In the genomic region with DNA sequence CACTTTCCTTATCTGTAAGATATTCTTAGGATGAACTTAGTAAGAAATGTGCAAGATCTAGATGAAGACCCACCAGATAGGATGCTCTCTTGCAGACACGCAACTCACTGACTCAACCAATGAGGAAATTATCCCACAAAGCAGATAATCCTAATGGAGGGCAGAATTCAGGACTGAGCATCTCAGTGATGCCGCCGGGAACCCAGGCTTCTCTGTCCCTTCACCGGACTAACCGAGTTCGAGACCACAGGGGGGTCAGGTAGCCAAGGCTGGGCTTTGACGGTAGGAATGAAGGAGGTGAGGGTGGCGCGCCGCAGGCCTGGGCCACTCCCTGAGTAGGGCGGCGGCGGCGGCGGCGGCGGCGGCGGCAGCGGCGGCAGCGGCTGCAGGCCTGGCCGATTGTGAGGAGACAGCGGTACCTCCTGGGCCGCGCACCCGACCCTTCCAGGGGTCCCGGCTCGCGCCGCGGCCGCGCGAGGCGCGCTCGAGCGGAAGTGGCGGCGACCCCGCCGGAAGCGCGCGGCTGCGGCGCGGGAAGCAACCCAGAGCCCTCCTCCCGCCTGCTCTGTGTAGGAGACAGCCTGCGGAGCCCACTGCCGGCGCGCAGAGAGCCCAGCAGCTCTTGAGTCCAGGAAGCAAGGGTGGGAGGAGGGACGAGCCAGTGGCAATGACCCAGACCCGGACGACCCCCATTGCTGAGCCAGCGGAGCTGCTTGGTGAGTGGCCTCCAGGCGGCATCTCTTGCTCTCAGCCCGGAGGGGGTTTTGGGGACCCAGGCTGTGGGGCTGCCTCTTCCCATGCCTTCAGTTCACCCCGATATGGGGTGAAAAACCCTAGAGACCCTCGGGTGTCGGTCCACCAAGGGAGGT, we compare ENCODE assay signal across 8 cellular contexts. TPM values are rescaled to one million over a fixed set of nuclear protein-coding genes. Genes with fewer than 3 reads are reported as not detected.
DNase-seq lines count a peak whose midpoint lies in the region; ATAC-seq and TF ChIP-seq lines count a peak whose summit lies in the region.

A gene with protein sequence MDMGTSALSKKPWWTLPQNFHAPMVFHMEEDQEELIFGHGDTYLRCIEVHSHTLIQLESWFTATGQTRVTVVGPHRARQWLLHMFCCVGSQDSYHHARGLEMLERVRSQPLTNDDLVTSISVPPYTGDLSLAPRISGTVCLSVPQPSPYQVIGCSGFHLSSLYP (minus strand): TSS at position 496 of the 869 bp plus-strand sequence. CDS start 20,679 bp downstream, outside the sequence.

- H3K4me3 ChIP-seq in GM12864 (ENCODE audit: low read depth, low read length) (peak within 1 kb of the TSS; percentile 61), H7 (ENCODE audit: insufficient read depth, low read depth, low read length) (peak within 1 kb of the TSS; percentile 71), MG63 (peak within 1 kb of the TSS; percentile 68), astrocyte of the spinal cord (ENCODE audit: low read depth, low read length) (peak within 1 kb of the TSS; percentile 71), iPS-20b (ENCODE audit: low read length) (peak within 1 kb of the TSS; percentile 72), smooth muscle cell (peak within 1 kb of the TSS; percentile 62)

- in situ Hi-C loops in astrocyte of the spinal cord (cut with HindIII; ENCODE audit: low sequenced_read_pairs), result no loop called here

- H3K36me3 Mint-ChIP-seq in T-helper 17 cell (ENCODE audit: low read depth), result no peaks in the 10 kb centered on the region

- 3% methylated on average over 48 of the region's 63 CpGs for WGBS in smooth muscle cell (ENCODE audit: low lambda C conversion rate)

- peak within 1 kb of the TSS; percentile 97 for H3K4me2 ChIP-seq in smooth muscle cell

- no peaks in the 10 kb centered on the region for H3K79me2 ChIP-seq in smooth muscle cell (ENCODE audit: low read depth)

- H3K27me3 ChIP-seq in H7 (ENCODE audit: control insufficient read depth, insufficient read depth, low read length) (no peaks in the 10 kb centered on the region), MG63 (no peaks in the 10 kb centered on the region), iPS-20b (ENCODE audit: insufficient read depth, low read length) (no peaks in the 10 kb centered on the region), smooth muscle cell (ENCODE audit: low read depth) (no peaks in the 10 kb centered on the region)

- no peaks in the 10 kb centered on the region for H4K20me1 ChIP-seq in smooth muscle cell (ENCODE audit: low read depth)

- H2AFZ ChIP-seq in smooth muscle cell (ENCODE audit: low read depth), result peak within 1 kb of the TSS; percentile 68

- TF ChIP-seq CTCF in GM12864 (IDR thresholded peaks at IDR 0.05; ENCODE audit: low read depth, low read length, missing control alignments), result peak; percentile 13
- no peak for TF ChIP-seq CTCF in astrocyte of the spinal cord (IDR thresholded peaks at IDR 0.05; ENCODE audit: low read depth, low read length)
- no peak for TF ChIP-seq CTCF in smooth muscle cell (IDR thresholded peaks at IDR 0.05; ENCODE audit: borderline replicate concordance, insufficient read depth, poor library complexity, severe bottlenecking)

- peak within 1 kb of the TSS; percentile 91 for H3K4me3 Mint-ChIP-seq in T-helper 17 cell

- H3K27ac ChIP-seq in iPS-20b (ENCODE audit: low read length) (no peak within 1 kb of the TSS), smooth muscle cell (ENCODE audit: low read depth) (no peak within 1 kb of the TSS)

- peaks cover 13% of the 10 kb centered on the region for H3K4me1 Mint-ChIP-seq in T-helper 17 cell

- ATAC-seq in T-helper 17 cell, result peak; percentile 91

- H3F3A ChIP-seq in smooth muscle cell (ENCODE audit: low read depth), result no peaks in the 10 kb centered on the region

- H3K9ac ChIP-seq in iPS-20b (ENCODE audit: low read depth, low read length) (peak within 1 kb of the TSS; percentile 78; the same call in 1 of the 2 replicates), smooth muscle cell (ENCODE audit: low read depth) (peak within 1 kb of the TSS; percentile 61)

- H3K36me3 ChIP-seq in H7 (replicated peaks; ENCODE audit: control insufficient read depth, insufficient read depth, low read length) (no peaks in the 10 kb centered on the region; the same call in 1 of the 2 replicates), MG63 (peaks cover 17% of the 10 kb centered on the region), iPS-20b (ENCODE audit: insufficient read depth, low read depth, low read length) (peaks cover 8% of the 10 kb centered on the region; the same call in 1 of the 2 replicates), smooth muscle cell (ENCODE audit: low read depth) (no peaks in the 10 kb centered on the region)

- H3K4me1 ChIP-seq in iPS-20b (ENCODE audit: insufficient read depth, low read length) (peaks cover 14% of the 10 kb centered on the region; the same call in 1 of the 2 replicates), smooth muscle cell (ENCODE audit: low read depth) (peaks cover 6% of the 10 kb centered on the region)

- H3K9me3 ChIP-seq in MG63, result no peaks in the 10 kb centered on the region
- no peaks in the 10 kb centered on the region for H3K9me3 ChIP-seq in T-helper 17 cell (ENCODE audit: control insufficient read depth, low read length, poor library complexity, severe bottlenecking)
- H3K9me3 ChIP-seq in iPS-20b (ENCODE audit: insufficient read depth, low read depth, low read length), result no peaks in the 10 kb centered on the region
- no peaks in the 10 kb centered on the region for H3K9me3 ChIP-seq in smooth muscle cell (replicated peaks; ENCODE audit: low read depth)

- H3K27ac Mint-ChIP-seq in T-helper 17 cell, result peak within 1 kb of the TSS; percentile 84

- no peaks in the 10 kb centered on the region for H3K27me3 Mint-ChIP-seq in T-helper 17 cell

- DNase-seq in GM12864 (ENCODE audit: low read depth), result no peak
- peak; percentile 88 for DNase-seq in H7
- peak; percentile 76 for DNase-seq in MG63
- peak; percentile 25 to 43 (median 37) for DNase-seq in T-helper 17 cell
- DNase-seq in astrocyte of the spinal cord (ENCODE audit: low read depth, low spot score), result peak; percentile 43
- peak; percentile 16 for DNase-seq in smooth muscle cell (lab: John Stamatoyannopoulos, UW; ENCODE audit: unreplicated experiment)
- no peak for DNase-seq in OCI-M2 (lab: John Stamatoyannopoulos, UW; ENCODE audit: unreplicated experiment)

RNA-seq across cellular contexts. Expression of the gene that starts here (rescaled TPM):
- 3.3 and 4.5 TPM in 2 replicates for total RNA-seq in H7 (2014; rRNA removed; shearing (Covaris generic))
- total RNA-seq in MG63 (2014; rRNA removed; shearing (Covaris generic); ENCODE audit: low replicate concordance), result 2.3 and 3.5 TPM in 2 replicates
- total RNA-seq in T-helper 17 cell (1 to 10 TPM in 1 of 2 donors, under 1 TPM in 1; 0.52 to 3.1 TPM), smooth muscle cell (1.6 and 4.0 TPM in 2 replicates)
- polyA plus RNA-seq in smooth muscle cell, result 8.0 and 8.2 TPM in 2 replicates

Comparison
In these comparisons a context has a peak if more than half of its experiments do, and no peak if none do; other contexts are left out.
1. DNase-seq: peak in H7 (single experiment), MG63 (single experiment), T-helper 17 cell (3 of 3), astrocyte of the spinal cord (single experiment) and smooth muscle cell (single experiment); none in GM12864 (single experiment) and OCI-M2 (single experiment).
2. Peak in every context shown above with its lines, with median percentiles within 50 percentile points of each other: H3K4me3 ChIP-seq.